In the genomic region with DNA sequence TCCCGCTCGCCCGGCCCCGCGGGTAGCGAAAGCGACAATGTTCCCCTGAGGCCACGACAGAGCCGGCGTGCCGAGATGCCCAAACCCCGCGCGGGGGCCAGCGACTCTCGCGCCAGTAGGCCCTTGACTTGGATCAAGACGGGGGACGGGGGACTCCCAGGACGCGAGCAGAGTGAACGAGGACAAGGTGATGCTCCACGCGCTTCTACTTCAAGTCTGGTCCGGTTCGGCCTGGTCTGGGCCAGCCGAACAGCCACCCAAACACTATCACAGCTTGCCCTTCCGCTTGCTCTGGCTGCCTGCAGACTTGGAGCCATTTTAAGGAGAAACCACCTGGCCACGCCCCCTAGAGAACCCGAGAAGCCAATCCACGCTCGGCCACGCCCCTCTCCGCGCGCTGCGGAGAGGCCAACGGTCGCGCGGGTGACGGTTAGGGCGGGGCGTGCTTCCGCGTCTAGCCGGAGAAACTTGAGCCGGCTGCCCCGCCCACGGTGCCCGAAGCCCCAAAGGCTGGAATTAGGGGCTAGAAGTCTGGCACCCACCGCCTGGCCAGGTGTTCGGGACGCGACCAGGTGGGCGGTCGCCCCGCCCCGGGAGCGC, we compare ENCODE assay signal across 1 cellular context.
TF ChIP-seq lines count a peak whose summit lies in the region.

No MANE protein-coding gene starts in this region.

TF ChIP-seq in HepG2, 621 proteins besides CTCF, POLR2A, EP300 and RAD21 (continued from another document and continues in another):
- TF ChIP-seq MED8 (CRISPR knock-in tag; IDR thresholded peaks at IDR 0.05; ENCODE audit: insufficient replicate concordance) (no peak), SMYD3 (CRISPR knock-in tag; IDR thresholded peaks at IDR 0.05) (no peak), SIN3B (IDR thresholded peaks at IDR 0.05; ENCODE audit: low read length) (peak; percentile 57; the same call in 1 of the 2 replicates), ZNF773 (CRISPR knock-in tag; IDR thresholded peaks at IDR 0.05; ENCODE audit: borderline replicate concordance) (no peak), CHCHD3 (CRISPR knock-in tag; IDR thresholded peaks at IDR 0.05) (peak; percentile 82; the same call in 1 of the 2 replicates), KDM6A (CRISPR knock-in tag; IDR thresholded peaks at IDR 0.05; ENCODE audit: low read depth) (no peak), ETV5 (CRISPR knock-in tag; IDR thresholded peaks at IDR 0.05; ENCODE audit: borderline replicate concordance) (peak; percentile 76), ONECUT2 (CRISPR knock-in tag; IDR thresholded peaks at IDR 0.05) (peak; percentile 55; the same call in 1 of the 2 replicates), IRF2 (CRISPR knock-in tag; IDR thresholded peaks at IDR 0.05) (peak; percentile 80), PAWR (CRISPR knock-in tag; IDR thresholded peaks at IDR 0.05; ENCODE audit: borderline replicate concordance) (0 out of 2 replicates have a peak, but pooled peaks have one; percentile 73), ZNF713 (CRISPR knock-in tag; IDR thresholded peaks at IDR 0.05) (no peak), NFYC (CRISPR knock-in tag; IDR thresholded peaks at IDR 0.05) (peak; percentile 77), SALL1 (CRISPR knock-in tag; IDR thresholded peaks at IDR 0.05) (peak; percentile 80), MYNN (CRISPR knock-in tag; IDR thresholded peaks at IDR 0.05; ENCODE audit: low read depth) (0 out of 2 replicates have a peak, but pooled peaks have one; percentile 20), ZNF12 (CRISPR knock-in tag; IDR thresholded peaks at IDR 0.05) (peak; percentile 34; the same call in 1 of the 2 replicates), NFKB2 (CRISPR knock-in tag; IDR thresholded peaks at IDR 0.05; ENCODE audit: borderline replicate concordance) (peak; percentile 67; the same call in 1 of the 2 replicates), ATM (IDR thresholded peaks at IDR 0.05; ENCODE audit: borderline replicate concordance) (no peak), ZC3H13 (CRISPR knock-in tag; IDR thresholded peaks at IDR 0.05) (no peak; the same call in none of the 2 replicates), KAT8 (CRISPR knock-in tag; IDR thresholded peaks at IDR 0.05) (peak; percentile 30; the same call in 1 of the 2 replicates), ZNF263 (CRISPR knock-in tag; IDR thresholded peaks at IDR 0.05) (no peak; the same call in none of the 2 replicates), NCOA2 (CRISPR knock-in tag; IDR thresholded peaks at IDR 0.05) (peak; percentile 61), HMG20B (CRISPR knock-in tag; conservative IDR thresholded peaks at IDR 0.05) (no peak), NRL (CRISPR knock-in tag; IDR thresholded peaks at IDR 0.05; ENCODE audit: borderline replicate concordance) (no peak; the same call in 1 of the 2 replicates), CENPX (CRISPR knock-in tag; IDR thresholded peaks at IDR 0.05) (no peak), ZNF160 (CRISPR knock-in tag; IDR thresholded peaks at IDR 0.05) (peak; percentile 64; the same call in 1 of the 2 replicates), ZFP82 (CRISPR knock-in tag; IDR thresholded peaks at IDR 0.05; ENCODE audit: borderline replicate concordance) (peak; percentile 92; the same call in 1 of the 2 replicates), SRF (IDR thresholded peaks at IDR 0.05; ENCODE audit: low read depth, low read length) (no peak), ZFX (CRISPR knock-in tag; IDR thresholded peaks at IDR 0.05; ENCODE audit: low read depth) (peak; percentile 99), FIP1L1 (IDR thresholded peaks at IDR 0.05; ENCODE audit: borderline replicate concordance, insufficient read depth, low read depth, low read length) (no peak), TP53 (CRISPR knock-in tag; conservative IDR thresholded peaks at IDR 0.05) (no peak), ZSCAN20 (CRISPR knock-in tag; IDR thresholded peaks at IDR 0.05; ENCODE audit: borderline replicate concordance) (0 out of 2 replicates have a peak, but pooled peaks have one; percentile 79), ZNF878 (CRISPR knock-in tag; IDR thresholded peaks at IDR 0.05) (0 out of 2 replicates have a peak, but pooled peaks have one; percentile 26), RBAK (CRISPR knock-in tag; IDR thresholded peaks at IDR 0.05) (no peak), ZNF543 (CRISPR knock-in tag; IDR thresholded peaks at IDR 0.05) (0 out of 2 replicates have a peak, but pooled peaks have one; percentile 65), NFKBIZ (CRISPR knock-in tag; IDR thresholded peaks at IDR 0.05) (peak; percentile 82; the same call in 1 of the 2 replicates)
- TF ChIP-seq, protein P1, sequence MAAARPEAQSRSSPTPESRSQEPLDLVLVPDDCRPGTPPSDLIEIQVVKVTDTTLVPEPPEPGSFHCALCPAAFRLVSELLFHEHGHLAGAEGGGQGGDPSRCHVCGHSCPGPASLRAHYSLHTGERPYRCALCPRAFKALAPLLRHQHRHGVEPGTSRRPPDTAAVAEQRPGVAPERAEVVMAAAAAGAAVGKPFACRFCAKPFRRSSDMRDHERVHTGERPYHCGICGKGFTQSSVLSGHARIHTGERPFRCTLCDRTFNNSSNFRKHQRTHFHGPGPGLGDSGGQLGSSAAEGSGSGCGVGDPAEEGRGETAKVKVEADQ (CRISPR knock-in tag; IDR thresholded peaks at IDR 0.05; ENCODE audit: borderline replicate concordance), result no peak
- TF ChIP-seq, protein P2, sequence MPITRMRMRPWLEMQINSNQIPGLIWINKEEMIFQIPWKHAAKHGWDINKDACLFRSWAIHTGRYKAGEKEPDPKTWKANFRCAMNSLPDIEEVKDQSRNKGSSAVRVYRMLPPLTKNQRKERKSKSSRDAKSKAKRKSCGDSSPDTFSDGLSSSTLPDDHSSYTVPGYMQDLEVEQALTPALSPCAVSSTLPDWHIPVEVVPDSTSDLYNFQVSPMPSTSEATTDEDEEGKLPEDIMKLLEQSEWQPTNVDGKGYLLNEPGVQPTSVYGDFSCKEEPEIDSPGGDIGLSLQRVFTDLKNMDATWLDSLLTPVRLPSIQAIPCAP (CRISPR knock-in tag; IDR thresholded peaks at IDR 0.05; ENCODE audit: low read depth), result peak; percentile 75; the same call in 1 of the 2 replicates
- TF ChIP-seq, protein P3, sequence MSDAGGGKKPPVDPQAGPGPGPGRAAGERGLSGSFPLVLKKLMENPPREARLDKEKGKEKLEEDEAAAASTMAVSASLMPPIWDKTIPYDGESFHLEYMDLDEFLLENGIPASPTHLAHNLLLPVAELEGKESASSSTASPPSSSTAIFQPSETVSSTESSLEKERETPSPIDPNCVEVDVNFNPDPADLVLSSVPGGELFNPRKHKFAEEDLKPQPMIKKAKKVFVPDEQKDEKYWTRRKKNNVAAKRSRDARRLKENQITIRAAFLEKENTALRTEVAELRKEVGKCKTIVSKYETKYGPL (CRISPR knock-in tag; IDR thresholded peaks at IDR 0.05), result no peak; the same call in 1 of the 2 replicates
- TF ChIP-seq, protein P4, sequence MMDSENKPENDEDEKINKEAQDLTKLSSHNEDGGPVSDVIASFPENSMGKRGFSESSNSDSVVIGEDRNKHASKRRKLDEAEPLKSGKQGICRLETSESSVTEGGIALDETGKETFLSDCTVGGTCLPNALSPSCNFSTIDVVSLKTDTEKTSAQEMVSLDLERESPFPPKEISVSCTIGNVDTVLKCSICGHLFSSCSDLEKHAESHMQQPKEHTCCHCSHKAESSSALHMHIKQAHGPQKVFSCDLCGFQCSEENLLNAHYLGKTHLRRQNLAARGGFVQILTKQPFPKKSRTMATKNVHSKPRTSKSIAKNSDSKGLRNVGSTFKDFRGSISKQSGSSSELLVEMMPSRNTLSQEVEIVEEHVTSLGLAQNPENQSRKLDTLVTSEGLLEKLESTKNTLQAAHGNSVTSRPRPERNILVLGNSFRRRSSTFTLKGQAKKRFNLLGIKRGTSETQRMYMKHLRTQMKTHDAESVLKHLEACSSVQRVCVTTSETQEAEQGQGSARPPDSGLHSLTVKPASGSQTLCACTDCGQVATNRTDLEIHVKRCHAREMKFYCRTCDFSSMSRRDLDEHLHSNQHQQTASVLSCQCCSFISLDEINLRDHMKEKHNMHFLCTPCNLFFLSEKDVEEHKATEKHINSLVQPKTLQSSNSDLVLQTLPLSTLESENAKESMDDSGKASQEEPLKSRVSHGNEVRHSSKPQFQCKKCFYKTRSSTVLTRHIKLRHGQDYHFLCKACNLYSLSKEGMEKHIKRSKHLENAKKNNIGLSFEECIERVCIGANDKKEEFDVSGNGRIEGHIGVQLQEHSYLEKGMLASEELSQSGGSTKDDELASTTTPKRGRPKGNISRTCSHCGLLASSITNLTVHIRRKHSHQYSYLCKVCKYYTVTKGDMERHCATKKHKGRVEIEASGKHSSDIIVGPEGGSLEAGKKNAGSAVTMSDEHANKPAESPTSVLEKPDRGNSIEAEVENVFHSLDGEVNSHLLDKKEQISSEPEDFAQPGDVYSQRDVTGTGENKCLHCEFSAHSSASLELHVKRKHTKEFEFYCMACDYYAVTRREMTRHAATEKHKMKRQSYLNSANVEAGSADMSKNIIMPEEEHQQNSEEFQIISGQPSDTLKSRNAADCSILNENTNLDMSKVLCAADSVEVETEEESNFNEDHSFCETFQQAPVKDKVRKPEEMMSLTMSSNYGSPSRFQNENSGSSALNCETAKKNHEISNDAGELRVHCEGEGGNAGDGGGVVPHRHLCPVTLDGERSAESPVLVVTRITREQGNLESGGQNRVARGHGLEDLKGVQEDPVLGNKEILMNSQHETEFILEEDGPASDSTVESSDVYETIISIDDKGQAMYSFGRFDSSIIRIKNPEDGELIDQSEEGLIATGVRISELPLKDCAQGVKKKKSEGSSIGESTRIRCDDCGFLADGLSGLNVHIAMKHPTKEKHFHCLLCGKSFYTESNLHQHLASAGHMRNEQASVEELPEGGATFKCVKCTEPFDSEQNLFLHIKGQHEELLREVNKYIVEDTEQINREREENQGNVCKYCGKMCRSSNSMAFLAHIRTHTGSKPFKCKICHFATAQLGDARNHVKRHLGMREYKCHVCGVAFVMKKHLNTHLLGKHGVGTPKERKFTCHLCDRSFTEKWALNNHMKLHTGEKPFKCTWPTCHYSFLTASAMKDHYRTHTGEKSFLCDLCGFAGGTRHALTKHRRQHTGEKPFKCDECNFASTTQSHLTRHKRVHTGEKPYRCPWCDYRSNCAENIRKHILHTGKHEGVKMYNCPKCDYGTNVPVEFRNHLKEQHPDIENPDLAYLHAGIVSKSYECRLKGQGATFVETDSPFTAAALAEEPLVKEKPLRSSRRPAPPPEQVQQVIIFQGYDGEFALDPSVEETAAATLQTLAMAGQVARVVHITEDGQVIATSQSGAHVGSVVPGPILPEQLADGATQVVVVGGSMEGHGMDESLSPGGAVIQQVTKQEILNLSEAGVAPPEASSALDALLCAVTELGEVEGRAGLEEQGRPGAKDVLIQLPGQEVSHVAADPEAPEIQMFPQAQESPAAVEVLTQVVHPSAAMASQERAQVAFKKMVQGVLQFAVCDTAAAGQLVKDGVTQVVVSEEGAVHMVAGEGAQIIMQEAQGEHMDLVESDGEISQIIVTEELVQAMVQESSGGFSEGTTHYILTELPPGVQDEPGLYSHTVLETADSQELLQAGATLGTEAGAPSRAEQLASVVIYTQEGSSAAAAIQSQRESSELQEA (CRISPR knock-in tag; IDR thresholded peaks at IDR 0.05; ENCODE audit: not compliant biosample characterization), result no peak
- TF ChIP-seq, protein P5, sequence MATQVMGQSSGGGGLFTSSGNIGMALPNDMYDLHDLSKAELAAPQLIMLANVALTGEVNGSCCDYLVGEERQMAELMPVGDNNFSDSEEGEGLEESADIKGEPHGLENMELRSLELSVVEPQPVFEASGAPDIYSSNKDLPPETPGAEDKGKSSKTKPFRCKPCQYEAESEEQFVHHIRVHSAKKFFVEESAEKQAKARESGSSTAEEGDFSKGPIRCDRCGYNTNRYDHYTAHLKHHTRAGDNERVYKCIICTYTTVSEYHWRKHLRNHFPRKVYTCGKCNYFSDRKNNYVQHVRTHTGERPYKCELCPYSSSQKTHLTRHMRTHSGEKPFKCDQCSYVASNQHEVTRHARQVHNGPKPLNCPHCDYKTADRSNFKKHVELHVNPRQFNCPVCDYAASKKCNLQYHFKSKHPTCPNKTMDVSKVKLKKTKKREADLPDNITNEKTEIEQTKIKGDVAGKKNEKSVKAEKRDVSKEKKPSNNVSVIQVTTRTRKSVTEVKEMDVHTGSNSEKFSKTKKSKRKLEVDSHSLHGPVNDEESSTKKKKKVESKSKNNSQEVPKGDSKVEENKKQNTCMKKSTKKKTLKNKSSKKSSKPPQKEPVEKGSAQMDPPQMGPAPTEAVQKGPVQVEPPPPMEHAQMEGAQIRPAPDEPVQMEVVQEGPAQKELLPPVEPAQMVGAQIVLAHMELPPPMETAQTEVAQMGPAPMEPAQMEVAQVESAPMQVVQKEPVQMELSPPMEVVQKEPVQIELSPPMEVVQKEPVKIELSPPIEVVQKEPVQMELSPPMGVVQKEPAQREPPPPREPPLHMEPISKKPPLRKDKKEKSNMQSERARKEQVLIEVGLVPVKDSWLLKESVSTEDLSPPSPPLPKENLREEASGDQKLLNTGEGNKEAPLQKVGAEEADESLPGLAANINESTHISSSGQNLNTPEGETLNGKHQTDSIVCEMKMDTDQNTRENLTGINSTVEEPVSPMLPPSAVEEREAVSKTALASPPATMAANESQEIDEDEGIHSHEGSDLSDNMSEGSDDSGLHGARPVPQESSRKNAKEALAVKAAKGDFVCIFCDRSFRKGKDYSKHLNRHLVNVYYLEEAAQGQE (IDR thresholded peaks at IDR 0.05; ENCODE audit: borderline replicate concordance in 1 of 2, low read depth in 1 of 2, low read length in 2 of 2), result peak in 1 of 2 experiments; percentile 52; a peak in 1 of 4 replicates
- TF ChIP-seq, protein P6, sequence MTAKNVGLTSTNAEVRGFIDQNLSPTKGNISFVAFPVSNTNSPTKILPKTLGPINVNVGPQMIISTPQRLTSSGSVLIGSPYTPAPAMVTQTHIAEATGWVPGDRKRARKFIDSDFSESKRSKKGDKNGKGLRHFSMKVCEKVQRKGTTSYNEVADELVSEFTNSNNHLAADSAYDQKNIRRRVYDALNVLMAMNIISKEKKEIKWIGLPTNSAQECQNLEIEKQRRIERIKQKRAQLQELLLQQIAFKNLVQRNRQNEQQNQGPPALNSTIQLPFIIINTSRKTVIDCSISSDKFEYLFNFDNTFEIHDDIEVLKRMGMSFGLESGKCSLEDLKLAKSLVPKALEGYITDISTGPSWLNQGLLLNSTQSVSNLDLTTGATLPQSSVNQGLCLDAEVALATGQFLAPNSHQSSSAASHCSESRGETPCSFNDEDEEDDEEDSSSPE (CRISPR knock-in tag; IDR thresholded peaks at IDR 0.05), result peak; percentile 65
- TF ChIP-seq, protein P7, sequence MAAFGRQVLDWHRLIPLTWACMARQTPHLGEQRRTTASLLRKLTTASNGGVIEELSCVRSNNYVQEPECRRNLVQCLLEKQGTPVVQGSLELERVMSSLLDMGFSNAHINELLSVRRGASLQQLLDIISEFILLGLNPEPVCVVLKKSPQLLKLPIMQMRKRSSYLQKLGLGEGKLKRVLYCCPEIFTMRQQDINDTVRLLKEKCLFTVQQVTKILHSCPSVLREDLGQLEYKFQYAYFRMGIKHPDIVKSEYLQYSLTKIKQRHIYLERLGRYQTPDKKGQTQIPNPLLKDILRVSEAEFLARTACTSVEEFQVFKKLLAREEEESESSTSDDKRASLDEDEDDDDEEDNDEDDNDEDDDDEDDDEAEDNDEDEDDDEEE (CRISPR knock-in tag; IDR thresholded peaks at IDR 0.05), result peak; percentile 56; the same call in 1 of the 2 replicates
- TF ChIP-seq, protein P8, sequence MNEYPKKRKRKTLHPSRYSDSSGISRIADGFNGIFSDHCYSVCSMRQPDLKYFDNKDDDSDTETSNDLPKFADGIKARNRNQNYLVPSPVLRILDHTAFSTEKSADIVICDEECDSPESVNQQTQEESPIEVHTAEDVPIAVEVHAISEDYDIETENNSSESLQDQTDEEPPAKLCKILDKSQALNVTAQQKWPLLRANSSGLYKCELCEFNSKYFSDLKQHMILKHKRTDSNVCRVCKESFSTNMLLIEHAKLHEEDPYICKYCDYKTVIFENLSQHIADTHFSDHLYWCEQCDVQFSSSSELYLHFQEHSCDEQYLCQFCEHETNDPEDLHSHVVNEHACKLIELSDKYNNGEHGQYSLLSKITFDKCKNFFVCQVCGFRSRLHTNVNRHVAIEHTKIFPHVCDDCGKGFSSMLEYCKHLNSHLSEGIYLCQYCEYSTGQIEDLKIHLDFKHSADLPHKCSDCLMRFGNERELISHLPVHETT (CRISPR knock-in tag; conservative IDR thresholded peaks at IDR 0.05), result peak; percentile 69
